In the genomic region with DNA sequence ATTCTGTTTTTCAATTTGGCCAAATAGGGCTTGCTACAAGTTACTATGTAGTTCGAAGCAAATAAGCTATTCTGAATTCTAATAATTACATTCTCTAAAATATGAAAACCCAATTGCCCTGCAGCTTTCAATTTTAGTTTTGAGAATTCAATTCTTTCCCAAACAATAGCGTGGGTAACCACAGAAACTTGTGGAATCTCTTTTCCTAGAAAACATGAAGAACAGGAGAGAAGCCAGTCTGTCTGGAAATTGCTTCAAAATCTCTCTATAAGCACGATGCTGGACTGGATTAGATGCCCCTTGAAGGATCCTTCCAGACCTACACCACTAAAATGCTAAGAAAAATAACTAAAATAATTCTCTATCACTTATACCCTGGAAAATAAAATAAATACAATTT, we compare ENCODE assay signal across 25 cellular contexts.
"Had no signal": no experiment of that assay in that cellular context is flagged by ENCODE, and none has a peak within 500 bp of the region (broad histone marks: within the 10 kb centered on the region; RNA-seq: fewer than 3 reads in every experiment).

No MANE protein-coding gene starts in this region.

- H3K79me2 ChIP-seq: hepatocyte had no signal

- H3K4me3 Mint-ChIP-seq: dendritic cell treated with granulocyte-macrophage colony-stimulating factor and Interleukin-4, amounts not matched to agents 40 ng/mL and 50 ng/mL, for 4 days; nephron had no signal

- H2AFZ ChIP-seq: hepatocyte had no signal

- H3K4me3 ChIP-seq: esophagus squamous epithelium, hepatocyte, left ventricle myocardium inferior, lung, pancreas, prostate gland, right lobe of liver, skin epidermis, stomach, thoracic aorta had no signal

- H3K27me3 ChIP-seq: esophagus squamous epithelium, hepatocyte, pancreas, right lobe of liver, stomach had no signal

- H3K27ac ChIP-seq: hepatocyte, left ventricle myocardium inferior, pancreas, right lobe of liver had no signal

- H3K4me2 ChIP-seq: hepatocyte had no signal

- H3K36me3 Mint-ChIP-seq: naive B cell had no signal

- H3K9me3 Mint-ChIP-seq: dendritic cell treated with granulocyte-macrophage colony-stimulating factor and Interleukin-4, amounts not matched to agents 40 ng/mL and 50 ng/mL, for 4 days; naive B cell; nephron had no signal

- ATAC-seq: left cardiac atrium, pancreas, right lobe of liver had no signal

- H3K27ac Mint-ChIP-seq: dendritic cell treated with granulocyte-macrophage colony-stimulating factor and Interleukin-4, amounts not matched to agents 40 ng/mL and 50 ng/mL, for 4 days had no signal

- H3K9me3 ChIP-seq: esophagus squamous epithelium, left ventricle myocardium inferior, pancreas, prostate gland, right lobe of liver, stomach, thoracic aorta had no signal

- FAIRE-seq: kidney, pancreas had no signal

- H3K36me3 ChIP-seq: esophagus squamous epithelium, left ventricle myocardium inferior, pancreas, prostate gland, right lobe of liver, thoracic aorta had no signal

- H3K27me3 Mint-ChIP-seq: dendritic cell treated with granulocyte-macrophage colony-stimulating factor and Interleukin-4, amounts not matched to agents 40 ng/mL and 50 ng/mL, for 4 days; naive B cell had no signal

- H3K4me1 ChIP-seq: prostate gland had no signal

- DNase-seq: esophagus squamous epithelium; foreskin melanocyte; head of caudate nucleus; kidney; left cardiac atrium; left ventricle myocardium inferior; mesendoderm; naive B cell; occipital lobe; pancreas; retina; right lobe of liver; stimulated activated CD4-positive, alpha-beta T cell treated with anti-CD3 and anti-CD28 coated beads, Interleukin-2, amount 100 ng/mL, for 24 hours; stimulated activated CD4-positive, alpha-beta T cell treated with anti-CD3 and anti-CD28 coated beads, Interleukin-4, amount 100 ng/mL, for 4 hours; stimulated activated naive CD4-positive, alpha-beta T cell; stomach; substantia nigra; trophoblast cell had no signal
